Comparison of ENCODE assay signal across 2 cellular contexts in genomic region chr1:9184749-9185148, GRCh38.
TF ChIP-seq lines count a peak whose summit lies in the region.

No MANE protein-coding gene starts in this region.

TF ChIP-seq in HepG2, 621 proteins besides CTCF, POLR2A, EP300 and RAD21:
- TF ChIP-seq ZNF234 (CRISPR knock-in tag; conservative IDR thresholded peaks at IDR 0.05) (no peak), ARID2 (CRISPR knock-in tag; IDR thresholded peaks at IDR 0.05; ENCODE audit: borderline replicate concordance) (no peak), YY1 (IDR thresholded peaks at IDR 0.05; ENCODE audit: insufficient read depth, insufficient replicate concordance, low read depth, low read length) (no peak), JARID2 (CRISPR knock-in tag; IDR thresholded peaks at IDR 0.05; ENCODE audit: insufficient replicate concordance) (no peak), ZBTB38 (CRISPR knock-in tag; IDR thresholded peaks at IDR 0.05) (0 out of 2 replicates have a peak, but pooled peaks have one; percentile 16), RFX5 (IDR thresholded peaks at IDR 0.05; ENCODE audit: low read depth, low read length) (no peak), ZNF24 (IDR thresholded peaks at IDR 0.05) (0 out of 2 replicates have a peak, but pooled peaks have one; percentile 48), ELF1 (CRISPR knock-in tag; IDR thresholded peaks at IDR 0.05) (no peak), ZNF20 (CRISPR knock-in tag; IDR thresholded peaks at IDR 0.05) (no peak), RELA (CRISPR knock-in tag; IDR thresholded peaks at IDR 0.05) (no peak), MTERF4 (CRISPR knock-in tag; IDR thresholded peaks at IDR 0.05) (no peak), ZNF33A (CRISPR knock-in tag; IDR thresholded peaks at IDR 0.05; ENCODE audit: borderline replicate concordance) (no peak), BRF2 (CRISPR knock-in tag; IDR thresholded peaks at IDR 0.05) (no peak)
- TF ChIP-seq, protein P1, sequence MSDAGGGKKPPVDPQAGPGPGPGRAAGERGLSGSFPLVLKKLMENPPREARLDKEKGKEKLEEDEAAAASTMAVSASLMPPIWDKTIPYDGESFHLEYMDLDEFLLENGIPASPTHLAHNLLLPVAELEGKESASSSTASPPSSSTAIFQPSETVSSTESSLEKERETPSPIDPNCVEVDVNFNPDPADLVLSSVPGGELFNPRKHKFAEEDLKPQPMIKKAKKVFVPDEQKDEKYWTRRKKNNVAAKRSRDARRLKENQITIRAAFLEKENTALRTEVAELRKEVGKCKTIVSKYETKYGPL (CRISPR knock-in tag; IDR thresholded peaks at IDR 0.05), result no peak

TF ChIP-seq in K562, 482 proteins besides CTCF, POLR2A, EP300 and RAD21:
- TF ChIP-seq ZKSCAN1 (IDR thresholded peaks at IDR 0.05; ENCODE audit: low read depth, low read length) (peak; percentile 85), HMGN3 (IDR thresholded peaks at IDR 0.05; ENCODE audit: borderline replicate concordance, extremely low read depth, insufficient read length, low read depth, low read length) (no peak), ZNF24 (IDR thresholded peaks at IDR 0.05) (peak; percentile 92), CSDE1 (IDR thresholded peaks at IDR 0.05) (no peak), MEIS2 (IDR thresholded peaks at IDR 0.05; ENCODE audit: partially characterized antibody) (no peak), DLX4 (CRISPR knock-in tag; IDR thresholded peaks at IDR 0.05) (no peak), NFXL1 (CRISPR knock-in tag; IDR thresholded peaks at IDR 0.05) (no peak), ZNF707 (CRISPR knock-in tag; conservative IDR thresholded peaks at IDR 0.05) (no peak), ZNF347 (CRISPR knock-in tag; IDR thresholded peaks at IDR 0.05; ENCODE audit: low read depth) (no peak), RFX7 (CRISPR knock-in tag; IDR thresholded peaks at IDR 0.05) (no peak)
